ENCODE assay signal across 25 cellular contexts in the genomic region with DNA sequence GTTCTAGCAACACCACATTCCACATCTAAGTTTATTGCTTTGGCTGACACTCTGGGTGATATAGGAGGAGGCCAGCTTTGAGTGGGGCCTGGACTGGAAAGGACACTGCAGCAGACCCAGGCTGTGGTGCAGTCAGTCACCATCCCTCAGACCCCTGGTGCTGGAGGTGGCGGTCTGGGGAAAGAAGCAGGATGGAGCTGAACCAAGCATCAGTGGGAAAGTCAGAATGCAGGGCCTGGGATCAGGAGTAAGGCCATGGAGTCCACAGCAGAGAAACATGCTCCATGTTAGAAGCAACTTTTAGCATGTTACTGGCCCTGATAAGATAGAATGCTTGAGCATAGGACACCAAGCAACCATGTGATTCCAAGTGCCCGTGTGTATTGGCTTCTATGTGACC. TPM values are rescaled to one million over a fixed set of nuclear protein-coding genes. Genes with fewer than 3 reads are reported as not detected.
DNase-seq lines count a peak whose midpoint lies in the region; ATAC-seq and TF ChIP-seq lines count a peak whose summit lies in the region.
"Had no signal": no experiment of that assay in that cellular context is flagged by ENCODE, and none has a peak within 500 bp of the region (broad histone marks: within the 10 kb centered on the region; RNA-seq: fewer than 3 reads in every experiment).

No MANE protein-coding gene starts in this region.

- no peak overlapping the region for H4K5ac ChIP-seq in IMR-90 (ENCODE audit: low read depth, low read length)

- H2BK120ac ChIP-seq in IMR-90 (ENCODE audit: low read depth, low read length) = no peak overlapping the region

- H2BK5ac ChIP-seq in IMR-90 (ENCODE audit: low read depth, low read length, poor library complexity, severe bottlenecking) = no peak overlapping the region

- H3K18ac ChIP-seq in IMR-90 (ENCODE audit: low read depth, low read length) = no peak overlapping the region

- H3K27ac ChIP-seq in IMR-90 (ENCODE audit: insufficient read depth, low read length) (no peak overlapping the region), RWPE1 (no peak overlapping the region)
- H3K27ac ChIP-seq: BLaER1, dorsolateral prefrontal cortex, lower lobe of right lung, psoas muscle, testis, vagina, VCaP had no signal

- H3K4me2 ChIP-seq in IMR-90 (ENCODE audit: low read depth, low read length) = no peak overlapping the region
- H3K4me2 ChIP-seq: BLaER1 had no signal

- no peaks in the 10 kb centered on the region for H3K27me3 Mint-ChIP-seq in activated naive CD4-positive, alpha-beta T cell treated with anti-CD3 and anti-CD28 coated beads for 36 hours (ENCODE audit: low read depth)
- no peaks in the 10 kb centered on the region for H3K27me3 Mint-ChIP-seq in effector memory CD8-positive, alpha-beta T cell
- no peaks in the 10 kb centered on the region for H3K27me3 Mint-ChIP-seq in stimulated activated memory B cell treated with anti-CD40 and anti-IgM and Interleukin-4, amounts not matched to agents 10 μg/mL and 1 μg/mL and 100 μg/mL, for 72 hours

- no peaks in the 10 kb centered on the region for H3K9me3 ChIP-seq in IMR-90 (ENCODE audit: control insufficient read depth, insufficient read depth, low read length)
- H3K9me3 ChIP-seq: BLaER1, lower lobe of right lung, MG63, psoas muscle, testis, vagina had no signal

- H4K8ac ChIP-seq in IMR-90 (ENCODE audit: low read depth in 2 of 2, low read length in 2 of 2) = no peak overlapping the region

- no peak overlapping the region for H3K56ac ChIP-seq in IMR-90 (ENCODE audit: extremely low read depth, insufficient read depth, low read length)

- no peak overlapping the region for H3K23ac ChIP-seq in IMR-90 (ENCODE audit: low read depth, low read length)

- H3K9ac ChIP-seq in IMR-90 (ENCODE audit: low read depth, low read length) = no peak overlapping the region
- H3K9ac ChIP-seq: BLaER1 had no signal

- ATAC-seq in IMR-90 (ENCODE audit: low read depth) (no peak), GM18909 (IDR thresholded peaks at IDR 0.05; ENCODE audit: poor library complexity, unreplicated experiment) (no peak), HG03571 (IDR thresholded peaks at IDR 0.05; ENCODE audit: unreplicated experiment) (no peak)
- peak; percentile 2 for ATAC-seq in effector memory CD8-positive, alpha-beta T cell (replicated peaks)
- ATAC-seq in stimulated activated memory B cell treated with anti-CD40 and anti-IgM and Interleukin-4, amounts not matched to agents 10 μg/mL and 1 μg/mL and 100 μg/mL, for 72 hours = peak; percentile 22
- ATAC-seq: lower lobe of right lung, psoas muscle, SK-N-SH treated with all-trans-retinoic acid at 6 μM for 48 hours had no signal

- H3K9me3 Mint-ChIP-seq in activated naive CD4-positive, alpha-beta T cell treated with anti-CD3 and anti-CD28 coated beads for 36 hours = no peaks in the 10 kb centered on the region
- H3K9me3 Mint-ChIP-seq in effector memory CD8-positive, alpha-beta T cell = no peaks in the 10 kb centered on the region
- H3K9me3 Mint-ChIP-seq in stimulated activated memory B cell treated with anti-CD40 and anti-IgM and Interleukin-4, amounts not matched to agents 10 μg/mL and 1 μg/mL and 100 μg/mL, for 72 hours = no peaks in the 10 kb centered on the region

- H3K36me3 ChIP-seq in IMR-90 (ENCODE audit: control insufficient read depth, insufficient read depth, low read length) = peaks cover 22% of the 10 kb centered on the region
- H3K36me3 ChIP-seq: vagina had no signal

- H3K27me3 ChIP-seq in IMR-90 (ENCODE audit: control insufficient read depth, insufficient read depth, low read length) = no peaks in the 10 kb centered on the region
- H3K27me3 ChIP-seq: BLaER1, dorsolateral prefrontal cortex, MG63, testis, vagina had no signal

- H2AFZ ChIP-seq in IMR-90 (replicated peaks; ENCODE audit: low read length, poor library complexity) = peak overlapping the region; percentile 61

- H3K4me3 ChIP-seq in IMR-90 (ENCODE audit: insufficient read depth, low read depth, low read length) = no peak overlapping the region
- H3K4me3 ChIP-seq: BLaER1, dorsolateral prefrontal cortex, lower lobe of right lung, MG63, psoas muscle, testis, vagina had no signal

- H2BK20ac ChIP-seq in IMR-90 (ENCODE audit: low read depth, low read length) = no peak overlapping the region

- no peak for TF ChIP-seq POLR2A in IMR-90 (IDR thresholded peaks at IDR 0.05; ENCODE audit: low read depth, low read length)

- H4K91ac ChIP-seq in IMR-90 (ENCODE audit: insufficient read depth, low read depth, low read length) = no peak overlapping the region

- H3K9me1 ChIP-seq in IMR-90 (ENCODE audit: insufficient read depth, low read length) = no peaks in the 10 kb centered on the region

- no peak overlapping the region for H3K4ac ChIP-seq in IMR-90 (ENCODE audit: low read depth, low read length)

- H4K20me1 ChIP-seq in IMR-90 (ENCODE audit: insufficient read depth, low read length) = peaks cover 4% of the 10 kb centered on the region; the same call in 1 of the 2 replicates

- in situ Hi-C loops in IMR-90 (cut with MboI; ENCODE audit: low sequenced_read_pairs) = no loop called here

- TF ChIP-seq RAD21 in IMR-90 (IDR thresholded peaks at IDR 0.05; ENCODE audit: low read length) = no peak

- peak overlapping the region; percentile 11 for H3K4me3 Mint-ChIP-seq in activated naive CD4-positive, alpha-beta T cell treated with anti-CD3 and anti-CD28 coated beads for 36 hours
- peak overlapping the region; percentile 16 to 98 for H3K4me3 Mint-ChIP-seq in effector memory CD8-positive, alpha-beta T cell
- H3K4me3 Mint-ChIP-seq in stimulated activated memory B cell treated with anti-CD40 and anti-IgM and Interleukin-4, amounts not matched to agents 10 μg/mL and 1 μg/mL and 100 μg/mL, for 72 hours = no peak overlapping the region

- no peak overlapping the region for H3K14ac ChIP-seq in IMR-90 (replicated peaks; ENCODE audit: low read depth, low read length)

- H3K4me1 Mint-ChIP-seq in activated naive CD4-positive, alpha-beta T cell treated with anti-CD3 and anti-CD28 coated beads for 36 hours (ENCODE audit: low read depth) = peaks cover 36% of the 10 kb centered on the region
- peaks cover 58 to 64% of the 10 kb centered on the region in 2 donors for H3K4me1 Mint-ChIP-seq in effector memory CD8-positive, alpha-beta T cell (ENCODE audit: low read depth in 2 of 2)
- H3K4me1 Mint-ChIP-seq in stimulated activated memory B cell treated with anti-CD40 and anti-IgM and Interleukin-4, amounts not matched to agents 10 μg/mL and 1 μg/mL and 100 μg/mL, for 72 hours = peaks cover 50% of the 10 kb centered on the region

- peaks cover 4% of the 10 kb centered on the region for H3K4me1 ChIP-seq in IMR-90 (ENCODE audit: control insufficient read depth, insufficient read depth, low read length)
- H3K4me1 ChIP-seq: lower lobe of right lung, psoas muscle had no signal

- dilution Hi-C loops in IMR-90 (cut with HindIII; ENCODE audit: low sequenced_read_pairs, unreplicated experiment) = no loop called here

- no TSS peak for BruUV-seq in IMR-90 (replicated peaks; lab: Mats Ljungman, UMichigan)

- POLR2A ChIA-PET in IMR-90 (lab: Charles Lee; ENCODE audit: unreplicated experiment) = no interaction called here
- POLR2A ChIA-PET in RWPE1 (lab: Yijun Ruan, JAX; ENCODE audit: low non-redundant PET) = no interaction called here

- intact Hi-C loops in activated naive CD4-positive, alpha-beta T cell treated with anti-CD3 and anti-CD28 coated beads for 36 hours (cut with micrococcal nuclease) = loop anchor here (1.0 kb wide), 2 partner anchors 56 to 155 kb away; no protein-coding TSS in a partner anchor
- intact Hi-C loops in IMR-90 (cut with micrococcal nuclease) = no loop called here

- H2AK9ac ChIP-seq in IMR-90 (replicated peaks; ENCODE audit: low read depth, low read length, poor library complexity) = no peak overlapping the region

- no peak overlapping the region for H2BK15ac ChIP-seq in IMR-90 (ENCODE audit: low read depth, low read length)

- H2AK5ac ChIP-seq in IMR-90 (ENCODE audit: low read depth, low read length) = no peak overlapping the region

- no peak for TF ChIP-seq CTCF in IMR-90 (conservative IDR thresholded peaks at IDR 0.05; ENCODE audit: low read depth, low read length)
- no peak for TF ChIP-seq CTCF in RWPE1 (conservative IDR thresholded peaks at IDR 0.05; ENCODE audit: low read depth)

- H3K27ac Mint-ChIP-seq in activated naive CD4-positive, alpha-beta T cell treated with anti-CD3 and anti-CD28 coated beads for 36 hours = peak overlapping the region; percentile 54
- peak overlapping the region in 1 of 2 donors; percentile 100 for H3K27ac Mint-ChIP-seq in effector memory CD8-positive, alpha-beta T cell
- no peak overlapping the region for H3K27ac Mint-ChIP-seq in stimulated activated memory B cell treated with anti-CD40 and anti-IgM and Interleukin-4, amounts not matched to agents 10 μg/mL and 1 μg/mL and 100 μg/mL, for 72 hours

- no peak for DNase-seq in activated naive CD4-positive, alpha-beta T cell treated with anti-CD3 and anti-CD28 coated beads for 36 hours
- DNase-seq in activated naive CD4-positive, alpha-beta T cell (lab: John Stamatoyannopoulos, UW) = no peak
- DNase-seq in IMR-90 (no peak), RWPE1 (ENCODE audit: low spot score) (no peak)
- peak in 1 of 3 experiments; percentile 16 for DNase-seq in effector memory CD8-positive, alpha-beta T cell
- DNase-seq: activated CD4-positive, alpha-beta T cell treated with anti-CD3 and anti-CD28 coated beads, Interleukin-2, amount 50 U/mL, for 48 hours; activated T-cell treated with anti-CD3 and anti-CD28 coated beads, Interleukin-2, amount 50 U/mL, for 1 hour; cerebellar nuclear complex; dorsolateral prefrontal cortex; KBM-7; kidney glomerular epithelial cell; lower lobe of right lung; MG63; NCI-H1417 treated with DMSO at 0.1 percent for 48 hours; NCI-H2081 treated with DMSO at 0.1 percent for 48 hours; NCI-H446; psoas muscle; testis had no signal

- WGBS in IMR-90 (ENCODE audit: extremely low coverage in 2 of 2, insufficient read length in 1 of 2), 2 experiments = 100% methylated on average over 2 of the region's 2 CpGs; no CpG with 5 or more reads in 1 of the 2 experiments

- H3K79me1 ChIP-seq in IMR-90 (ENCODE audit: low read depth in 1 of 2, low read length in 2 of 2) = peaks cover 4 to 5% of the 10 kb centered on the region in 2 experiments; a peak in 3 of 4 replicates

- H3K36me3 Mint-ChIP-seq in activated naive CD4-positive, alpha-beta T cell treated with anti-CD3 and anti-CD28 coated beads for 36 hours (ENCODE audit: low read depth) = peaks cover 55% of the 10 kb centered on the region
- H3K36me3 Mint-ChIP-seq in effector memory CD8-positive, alpha-beta T cell (ENCODE audit: insufficient read depth) = peaks cover 76% of the 10 kb centered on the region
- peaks cover 63% of the 10 kb centered on the region for H3K36me3 Mint-ChIP-seq in stimulated activated memory B cell treated with anti-CD40 and anti-IgM and Interleukin-4, amounts not matched to agents 10 μg/mL and 1 μg/mL and 100 μg/mL, for 72 hours

- CTCF ChIA-PET in activated naive CD4-positive, alpha-beta T cell treated with anti-CD3 and anti-CD28 coated beads for 36 hours (lab: Charles Lee) = no interaction called here
- CTCF ChIA-PET in IMR-90 (lab: Yijun Ruan, JAX) (no interaction called here), RWPE1 (lab: Yijun Ruan, JAX) (no interaction called here)

RNA-seq across cellular contexts. Expression of a gene that starts 5.9 kb away (rescaled TPM):
- 1,000 to 10,000 TPM; 1,509 to 1,515 TPM for total RNA-seq in activated naive CD4-positive, alpha-beta T cell treated with anti-CD3 and anti-CD28 coated beads for 36 hours
- total RNA-seq in IMR-90 (2012; rRNA removed) = 76.4 and 94.5 TPM in 2 replicates
- 218 and 239 TPM in 2 replicates for polyA plus RNA-seq in IMR-90 (2012; rRNA removed)
- polyA plus RNA-seq in IMR-90 (2012; cell fraction: cytosol; rRNA removed) = 418 and 434 TPM in 2 replicates
- polyA plus RNA-seq in IMR-90 (2012; cell fraction: nucleus; rRNA removed; ENCODE audit: low replicate concordance) = 176 and 182 TPM in 2 replicates

Comparison
In these comparisons a context has a peak if more than half of its experiments do, and no peak if none do; other contexts are left out.
1. ATAC-seq: peak in effector memory CD8-positive, alpha-beta T cell (single experiment) and stimulated activated memory B cell treated with anti-CD40 and anti-IgM and Interleukin-4, amounts not matched to agents 10 μg/mL and 1 μg/mL and 100 μg/mL, for 72 hours (single experiment); none in IMR-90 (single experiment), GM18909 (single experiment) and HG03571 (single experiment).
2. RNA of a gene that starts 5.9 kb away (total RNA-seq): 1,509 to 1,515 TPM in activated naive CD4-positive, alpha-beta T cell treated with anti-CD3 and anti-CD28 coated beads for 36 hours; 76.4 to 94.5 TPM in IMR-90; every median in the first group is over 10 times any median in the second.